Comparison of ENCODE assay signal across 31 cellular contexts in genomic region chr13:44697058-44697457, GRCh38.
"Had no signal": no experiment of that assay in that cellular context is flagged by ENCODE, and none has a peak within 500 bp of the region (broad histone marks: within the 10 kb centered on the region; RNA-seq: fewer than 3 reads in every experiment).

No MANE protein-coding gene starts in this region.

- H3K4me1 ChIP-seq: gastroesophageal sphincter, right lobe of liver had no signal

- H3K9me3 ChIP-seq: esophagus muscularis mucosa, gastroesophageal sphincter, right lobe of liver, thoracic aorta had no signal

- ATAC-seq: gastroesophageal sphincter; left cardiac atrium; left ventricle myocardium superior; naive thymus-derived CD4-positive, alpha-beta T cell; right lobe of liver; stimulated activated effector memory CD8-positive, alpha-beta T cell treated with anti-CD3 and anti-CD28 coated beads, Interleukin-12 subunit alpha, Interleukin-12 subunit beta, amount 100 ng/mL, for 72 hours had no signal

- H3K36me3 ChIP-seq: esophagus muscularis mucosa, gastroesophageal sphincter, right lobe of liver, thoracic aorta, WERI-Rb-1 had no signal

- DNase-seq: activated CD4-positive, alpha-beta memory T cell treated with anti-CD3 and anti-CD28 coated beads, Interleukin-2, amount 10 ng/mL, durations not matched to agents 7 days and 5 days; activated CD4-positive, alpha-beta T cell treated with anti-CD3 and anti-CD28 coated beads, Interleukin-2, amount 10 ng/mL, durations not matched to agents 7 days and 5 days; activated CD4-positive, CD25-positive, alpha-beta regulatory T cell treated with anti-CD3 and anti-CD28 coated beads, Interleukin-2, amount 50 U/mL, for 72 hours; activated CD8-positive, alpha-beta memory T cell treated with anti-CD3 and anti-CD28 coated beads, Interleukin-2, amount 50 U/mL, for 48 hours; activated gamma-delta T cell; activated naive CD4-positive, alpha-beta T cell treated with anti-CD3 and anti-CD28 coated beads, Interleukin-2, amount 10 ng/mL, durations not matched to agents 7 days and 5 days; activated naive CD8-positive, alpha-beta T cell treated with anti-CD3 and anti-CD28 coated beads, Interleukin-2, amount 10 ng/mL, durations not matched to agents 7 days and 5 days; activated T-cell treated with anti-CD3 and anti-CD28 coated beads, Interleukin-2, amount 50 U/mL, for 24 hours; central memory CD4-positive, alpha-beta T cell; endodermal cell; head of caudate nucleus; hippocampal formation; left cardiac atrium; left ventricle myocardium superior; naive thymus-derived CD4-positive, alpha-beta T cell; occipital lobe; posterior cingulate gyrus; right lobe of liver; small intestine; stimulated activated CD4-positive, alpha-beta T cell treated with anti-CD3 and anti-CD28 coated beads, Interleukin-4, amount 100 ng/mL, for 24 hours; SW 1271; T-helper 9 cell; trophoblast cell; WERI-Rb-1 had no signal

- H3K27me3 ChIP-seq: esophagus muscularis mucosa, gastroesophageal sphincter, right lobe of liver had no signal

- H3K4me3 ChIP-seq: esophagus muscularis mucosa, gastroesophageal sphincter, right lobe of liver, thoracic aorta had no signal

- FAIRE-seq: astrocyte, keratinocyte, small intestine, urothelium cell line had no signal

- H3K27ac ChIP-seq: esophagus muscularis mucosa, gastroesophageal sphincter, right lobe of liver, thoracic aorta, WERI-Rb-1 had no signal
